ENCODE assay signal across 33 cellular contexts in genomic region chr11:102623998-102624397, GRCh38. TPM values are rescaled to one million over a fixed set of nuclear protein-coding genes. Genes with fewer than 3 reads are reported as not detected.
DNase-seq lines count a peak whose midpoint lies in the region; ATAC-seq, FAIRE-seq and TF ChIP-seq lines count a peak whose summit lies in the region.
"Had no signal": no experiment of that assay in that cellular context is flagged by ENCODE, and none has a peak within 500 bp of the region (broad histone marks: within the 10 kb centered on the region; RNA-seq: fewer than 3 reads in every experiment).

No MANE protein-coding gene starts in this region.

- H3K9me3 ChIP-seq in IMR-90 (ENCODE audit: control insufficient read depth, insufficient read depth, low read length) (no peaks in the 10 kb centered on the region), upper lobe of right lung (no peaks in the 10 kb centered on the region)
- H3K9me3 ChIP-seq: BE2C, BLaER1 had no signal

- no TSS peak for BruUV-seq in IMR-90 (replicated peaks; lab: Mats Ljungman, UMichigan)

- H2BK5ac ChIP-seq in IMR-90 (ENCODE audit: low read depth, low read length, poor library complexity, severe bottlenecking): no peak overlapping the region

- CTCF ChIA-PET in IMR-90 (lab: Yijun Ruan, JAX): no interaction called here

- DNase-seq in HTR-8/SVneo (ENCODE audit: insufficient read length, low spot score) (no peak), IMR-90 (no peak), foreskin keratinocyte (no peak), upper lobe of right lung (no peak), activated gamma-delta T cell treated with Interleukin-2 at 50 U/mL for 16 hours (no peak)
- no peak for DNase-seq in stimulated activated CD4-positive, alpha-beta T cell treated with anti-CD3 and anti-CD28 coated beads, Interleukin-15, amount 100 ng/mL, for 24 hours
- DNase-seq: 8988T; ACHN; BE2C; C1 segment of cervical spinal cord; CD4-positive, alpha-beta memory T cell; CD4-positive, CD25-positive, alpha-beta regulatory T cell; CD8-positive, alpha-beta memory T cell; COR-L47; DMS 273 treated with DMSO at 0.1 percent for 48 hours; DMS153; DMS53; DMS79; DND-41; EL; GDM1 had no signal

- no peaks in the 10 kb centered on the region for H3K79me1 ChIP-seq in IMR-90 (ENCODE audit: low read depth in 1 of 2, low read length in 2 of 2)

- 95% methylated on average over 5 of the region's 8 CpGs; no CpG with 5 or more reads in 1 of the 2 experiments for WGBS in IMR-90 (ENCODE audit: extremely low coverage in 2 of 2, insufficient read length in 1 of 2), 2 experiments

- no peak overlapping the region for H4K5ac ChIP-seq in IMR-90 (ENCODE audit: low read depth, low read length)

- H4K20me1 ChIP-seq in IMR-90 (ENCODE audit: insufficient read depth, low read length): no peaks in the 10 kb centered on the region
- H4K20me1 ChIP-seq: BLaER1 had no signal

- H2AK9ac ChIP-seq in IMR-90 (replicated peaks; ENCODE audit: low read depth, low read length, poor library complexity): no peak overlapping the region

- H3K23ac ChIP-seq in IMR-90 (ENCODE audit: low read depth, low read length): no peak overlapping the region

- H4K8ac ChIP-seq in IMR-90 (ENCODE audit: low read depth in 2 of 2, low read length in 2 of 2): no peak overlapping the region

- H2AK5ac ChIP-seq in IMR-90 (ENCODE audit: low read depth, low read length): peak overlapping the region; percentile 33; the same call in 1 of the 2 replicates

- no peak for TF ChIP-seq CTCF in IMR-90 (conservative IDR thresholded peaks at IDR 0.05; ENCODE audit: low read depth, low read length)
- no peak for TF ChIP-seq CTCF in foreskin keratinocyte (conservative IDR thresholded peaks at IDR 0.05)
- no peak for TF ChIP-seq CTCF in upper lobe of right lung (IDR thresholded peaks at IDR 0.05)

- no peak overlapping the region for H2BK120ac ChIP-seq in IMR-90 (ENCODE audit: low read depth, low read length)

- H3K4me2 ChIP-seq in IMR-90 (ENCODE audit: low read depth, low read length): no peak overlapping the region
- H3K4me2 ChIP-seq: BLaER1 had no signal

- no peak for TF ChIP-seq RAD21 in IMR-90 (IDR thresholded peaks at IDR 0.05; ENCODE audit: low read length)

- no peak overlapping the region for H4K91ac ChIP-seq in IMR-90 (ENCODE audit: insufficient read depth, low read depth, low read length)

- peaks cover 10% of the 10 kb centered on the region; the same call in 1 of the 2 replicates for H3K9me1 ChIP-seq in IMR-90 (ENCODE audit: insufficient read depth, low read length)

- peak; percentile 86 for FAIRE-seq in HTR-8/SVneo (lab: Jason Lieb, UNC)
- FAIRE-seq: A204.1, GM12878, GM12892, GM18507, GM19239 had no signal

- H2AFZ ChIP-seq in IMR-90 (replicated peaks; ENCODE audit: low read length, poor library complexity): no peak overlapping the region

- H3K4me1 ChIP-seq in IMR-90 (ENCODE audit: control insufficient read depth, insufficient read depth, low read length): peaks cover 3% of the 10 kb centered on the region; the same call in 1 of the 2 replicates
- no peaks in the 10 kb centered on the region for H3K4me1 ChIP-seq in foreskin keratinocyte
- H3K4me1 ChIP-seq in upper lobe of right lung: no peaks in the 10 kb centered on the region
- H3K4me1 ChIP-seq: BE2C had no signal

- H3K36me3 ChIP-seq in IMR-90 (ENCODE audit: control insufficient read depth, insufficient read depth, low read length): no peaks in the 10 kb centered on the region
- no peaks in the 10 kb centered on the region for H3K36me3 ChIP-seq in upper lobe of right lung
- H3K36me3 ChIP-seq: BE2C, BLaER1 had no signal

- no peak overlapping the region for H3K9ac ChIP-seq in IMR-90 (ENCODE audit: low read depth, low read length)
- H3K9ac ChIP-seq: BLaER1 had no signal

- intact Hi-C loops in IMR-90 (cut with micrococcal nuclease) (no loop called here), upper lobe of right lung (cut with DNase I) (no loop called here)

- no peak overlapping the region for H2BK20ac ChIP-seq in IMR-90 (ENCODE audit: low read depth, low read length)

- no peak overlapping the region for H3K4ac ChIP-seq in IMR-90 (ENCODE audit: low read depth, low read length)

- no peak overlapping the region for H2BK15ac ChIP-seq in IMR-90 (ENCODE audit: low read depth, low read length)

- POLR2A ChIA-PET in IMR-90 (lab: Charles Lee; ENCODE audit: unreplicated experiment): no interaction called here

- TF ChIP-seq POLR2A in IMR-90 (IDR thresholded peaks at IDR 0.05; ENCODE audit: low read depth, low read length): no peak

- H3K14ac ChIP-seq in IMR-90 (replicated peaks; ENCODE audit: low read depth, low read length): no peak overlapping the region

- no peak overlapping the region for H3K56ac ChIP-seq in IMR-90 (ENCODE audit: extremely low read depth, insufficient read depth, low read length)

- H3K27me3 ChIP-seq in IMR-90 (ENCODE audit: control insufficient read depth, insufficient read depth, low read length) (no peaks in the 10 kb centered on the region), foreskin keratinocyte (peaks cover 8% of the 10 kb centered on the region), upper lobe of right lung (peaks cover 2% of the 10 kb centered on the region)
- H3K27me3 ChIP-seq: BLaER1 had no signal

- H3K4me3 ChIP-seq in IMR-90 (ENCODE audit: insufficient read depth, low read depth, low read length): no peak overlapping the region
- H3K4me3 ChIP-seq in upper lobe of right lung: no peak overlapping the region
- H3K4me3 ChIP-seq: BLaER1, GM12878 had no signal

- ATAC-seq in IMR-90 (ENCODE audit: low read depth) (no peak), foreskin keratinocyte (peak; percentile 46), upper lobe of right lung (peak; percentile 30), GM18517 (IDR thresholded peaks at IDR 0.05; ENCODE audit: unreplicated experiment) (no peak)
- ATAC-seq: GM12878 had no signal

- in situ Hi-C loops in IMR-90 (cut with MboI; ENCODE audit: low sequenced_read_pairs): no loop called here

- dilution Hi-C loops in IMR-90 (cut with HindIII; ENCODE audit: low sequenced_read_pairs, unreplicated experiment): no loop called here

- H3K18ac ChIP-seq in IMR-90 (ENCODE audit: low read depth, low read length): no peak overlapping the region

- H3K27ac ChIP-seq in IMR-90 (ENCODE audit: insufficient read depth, low read length): no peak overlapping the region
- H3K27ac ChIP-seq in foreskin keratinocyte: no peak overlapping the region
- H3K27ac ChIP-seq in upper lobe of right lung: no peak overlapping the region
- H3K27ac ChIP-seq: BLaER1 had no signal

TF ChIP-seq in IMR-90, 13 proteins besides CTCF, POLR2A, EP300 and RAD21:
- TF ChIP-seq MAZ (IDR thresholded peaks at IDR 0.05; ENCODE audit: borderline replicate concordance, low read depth, low read length) (no peak), MAFK (IDR thresholded peaks at IDR 0.05; ENCODE audit: low read depth, low read length) (no peak), CEBPB (IDR thresholded peaks at IDR 0.05; ENCODE audit: low read depth, low read length) (no peak), NFE2L2 (IDR thresholded peaks at IDR 0.05; ENCODE audit: low read depth, low read length) (no peak)

RNA-seq across cellular contexts. Expression of gene MMP20, which starts 1.1 kb away (rescaled TPM):
- total RNA-seq in IMR-90 (2012; rRNA removed) (not detected in 2 replicates), foreskin keratinocyte (not detected in 2 replicates), upper lobe of right lung (not detected)
- polyA plus RNA-seq in IMR-90 (2012; rRNA removed) (not detected in 2 replicates), foreskin keratinocyte (not detected in 2 replicates)
- polyA plus RNA-seq in IMR-90 (2012; cell fraction: cytosol; rRNA removed): not detected in 2 replicates
- not detected in 2 replicates for polyA plus RNA-seq in IMR-90 (2012; cell fraction: nucleus; rRNA removed; ENCODE audit: low replicate concordance)
- total RNA-seq: A673; CD4-positive, alpha-beta memory T cell; CD4-positive, CD25-positive, alpha-beta regulatory T cell; CD8-positive, alpha-beta memory T cell; Daoy; G401 had no signal
- polyA plus RNA-seq: AG04450; CD14-positive monocyte; CD4-positive, alpha-beta memory T cell; CD4-positive, CD25-positive, alpha-beta regulatory T cell; CD8-positive, alpha-beta memory T cell had no signal

Comparison
In these comparisons a context has a peak if more than half of its experiments do, and no peak if none do; other contexts are left out.
1. ATAC-seq: peak in foreskin keratinocyte (single experiment) and upper lobe of right lung (single experiment); none in IMR-90 (single experiment) and GM18517 (single experiment).